ENCODE assay signal across 8 cellular contexts in the genomic region with DNA sequence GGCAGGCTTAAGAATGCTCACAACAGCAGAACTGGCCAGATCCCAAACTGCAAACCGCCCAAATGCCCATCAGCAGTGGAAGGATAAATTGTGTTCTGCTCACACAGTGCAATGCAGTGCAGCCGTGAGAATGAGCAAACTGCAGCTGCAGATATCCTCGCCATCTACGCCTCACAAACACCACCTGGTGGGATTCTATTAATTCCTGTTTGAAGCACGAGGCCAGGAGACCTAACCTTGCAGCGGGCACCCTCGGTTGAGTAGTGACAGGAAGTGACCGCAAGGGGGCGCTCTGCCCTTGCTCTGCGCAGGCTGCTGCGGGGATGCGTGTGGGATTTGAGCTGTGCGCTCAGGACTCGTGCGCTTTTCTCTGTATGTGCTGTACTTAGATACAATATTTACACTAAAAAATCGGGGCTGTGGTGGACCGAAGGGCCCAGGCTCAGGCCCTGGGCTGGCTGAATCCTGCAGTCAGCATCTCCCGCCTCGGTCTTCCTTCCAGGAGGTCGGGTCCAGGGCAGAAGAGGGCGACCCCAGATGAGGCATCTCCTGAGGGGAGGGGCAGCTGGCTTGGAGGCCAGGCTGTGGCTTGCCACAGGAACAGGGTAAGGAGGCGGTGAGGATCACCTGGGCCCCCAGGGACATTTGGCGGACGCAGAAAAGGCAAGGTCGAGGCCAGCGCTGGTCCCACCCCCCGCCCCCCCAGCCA. TPM values are rescaled to one million over a fixed set of nuclear protein-coding genes. Genes with fewer than 3 reads are reported as not detected.
DNase-seq lines count a peak whose midpoint lies in the region; ATAC-seq and TF ChIP-seq lines count a peak whose summit lies in the region.

No MANE protein-coding gene starts in this region.

- DNase-seq in NCI-H1417 treated with DMSO at 0.1 percent for 48 hours (lab: John Stamatoyannopoulos, UW) (peak; percentile 83), T-cell (peak; percentile 54 to 84 (median 76)), adrenal gland (peak; percentile 72 to 90 (median 83)), right atrium auricular region (ENCODE audit: low spot score) (peak; percentile 82), retinal pigment epithelial cell (ENCODE audit: low read depth) (peak; percentile 46)

- peaks cover 3% of the 10 kb centered on the region for H3K27me3 ChIP-seq in adrenal gland
- no peaks in the 10 kb centered on the region for H3K27me3 ChIP-seq in right atrium auricular region

- peak overlapping the region in 1 of 3 donors; percentile 33 for H3K4me3 Mint-ChIP-seq in T-cell

- peak; percentile 98 for TF ChIP-seq CTCF in GM12875 (IDR thresholded peaks at IDR 0.05; ENCODE audit: borderline replicate concordance, insufficient read depth, low read depth, low read length)
- peak; percentile 91 to 98 (median 94) for TF ChIP-seq CTCF in adrenal gland (IDR thresholded peaks at IDR 0.05)
- peak; percentile 94 to 98 for TF ChIP-seq CTCF in right atrium auricular region (IDR thresholded peaks at IDR 0.05)
- peak; percentile 93 for TF ChIP-seq CTCF in retinal pigment epithelial cell (conservative IDR thresholded peaks at IDR 0.05; ENCODE audit: low read depth, low read length)

- H3K4me1 ChIP-seq in adrenal gland (replicated peaks in 1 of 2): no peaks in the 10 kb centered on the region
- H3K4me1 ChIP-seq in right atrium auricular region: peaks cover 0 to 17% of the 10 kb centered on the region in 2 donors

- WGBS in adrenal gland, 4 donors: 4 to 16% (median 10%) methylated on average over 15 to 27 of the region's 27 CpGs

- no peaks in the 10 kb centered on the region for H3K36me3 Mint-ChIP-seq in T-cell

- no peak overlapping the region for H3K4me3 ChIP-seq in GM12875 (ENCODE audit: low read depth, low read length)
- H3K4me3 ChIP-seq in adrenal gland: no peak overlapping the region
- H3K4me3 ChIP-seq in right atrium auricular region: no peak overlapping the region
- H3K4me3 ChIP-seq in retinal pigment epithelial cell (ENCODE audit: low read length): no peak overlapping the region

- H3K27ac Mint-ChIP-seq in T-cell: peak overlapping the region in 1 of 2 donors; percentile 23

- no peaks in the 10 kb centered on the region for H3K9me3 ChIP-seq in adrenal gland (replicated peaks in 1 of 3)
- no peaks in the 10 kb centered on the region for H3K9me3 ChIP-seq in right atrium auricular region

- ATAC-seq in HG02759 (IDR thresholded peaks at IDR 0.05; ENCODE audit: unreplicated experiment): peak; percentile 83
- ATAC-seq in T-cell (replicated peaks in 1 of 4): peak; percentile 89 to 92 (median 90)
- no peak for ATAC-seq in HG03097 (IDR thresholded peaks at IDR 0.05; ENCODE audit: low FRiP score, unreplicated experiment)

- intact Hi-C loops in adrenal gland (cut with DNase I): loop anchor here (2.0 to 5.0 kb wide), 2 partner anchors 290 to 292 kb away; no protein-coding TSS in a partner anchor

- H3K27me3 Mint-ChIP-seq in T-cell: peaks cover 4 to 30% of the 10 kb centered on the region in 2 donors

- H3K27ac ChIP-seq in adrenal gland (no peak overlapping the region), right atrium auricular region (no peak overlapping the region)

- H3K4me1 Mint-ChIP-seq in T-cell: peaks cover 5 to 10% (median 8%) of the 10 kb centered on the region in 3 donors

- CTCF ChIA-PET in T-cell (lab: Charles Lee): interaction anchor here (0.5 to 7.1 kb wide), 25 partner anchors 9 to 1328 kb away, joined by 3 to 60 read pairs (median 5); a partner anchor contains a TSS

- POLR2A ChIA-PET in T-cell (lab: Charles Lee): no interaction called here

- no peaks in the 10 kb centered on the region for H3K9me3 Mint-ChIP-seq in T-cell

- no peaks in the 10 kb centered on the region for H3K36me3 ChIP-seq in adrenal gland (replicated peaks in 1 of 2)
- no peaks in the 10 kb centered on the region for H3K36me3 ChIP-seq in right atrium auricular region

- no peak for TF ChIP-seq POLR2A in adrenal gland (IDR thresholded peaks at IDR 0.05)

RNA-seq across cellular contexts. Expression of a gene that starts 19.8 kb away (rescaled TPM):
- total RNA-seq in T-cell: 10 to 100 TPM; 32.6 to 72.3 (median 50.9) TPM
- 100 to 1,000 TPM in 7 of 8 donors, 10 to 100 TPM in 1; 92.3 to 434 (median 142) TPM for total RNA-seq in adrenal gland
- polyA plus RNA-seq in adrenal gland: 100 to 1,000 TPM in 1 of 3 donors, 10 to 100 TPM in 2; 28.6 to 490 (median 36.2) TPM
- 10 to 100 TPM; 89.0 to 94.4 TPM for total RNA-seq in right atrium auricular region
